In the genomic region with DNA sequence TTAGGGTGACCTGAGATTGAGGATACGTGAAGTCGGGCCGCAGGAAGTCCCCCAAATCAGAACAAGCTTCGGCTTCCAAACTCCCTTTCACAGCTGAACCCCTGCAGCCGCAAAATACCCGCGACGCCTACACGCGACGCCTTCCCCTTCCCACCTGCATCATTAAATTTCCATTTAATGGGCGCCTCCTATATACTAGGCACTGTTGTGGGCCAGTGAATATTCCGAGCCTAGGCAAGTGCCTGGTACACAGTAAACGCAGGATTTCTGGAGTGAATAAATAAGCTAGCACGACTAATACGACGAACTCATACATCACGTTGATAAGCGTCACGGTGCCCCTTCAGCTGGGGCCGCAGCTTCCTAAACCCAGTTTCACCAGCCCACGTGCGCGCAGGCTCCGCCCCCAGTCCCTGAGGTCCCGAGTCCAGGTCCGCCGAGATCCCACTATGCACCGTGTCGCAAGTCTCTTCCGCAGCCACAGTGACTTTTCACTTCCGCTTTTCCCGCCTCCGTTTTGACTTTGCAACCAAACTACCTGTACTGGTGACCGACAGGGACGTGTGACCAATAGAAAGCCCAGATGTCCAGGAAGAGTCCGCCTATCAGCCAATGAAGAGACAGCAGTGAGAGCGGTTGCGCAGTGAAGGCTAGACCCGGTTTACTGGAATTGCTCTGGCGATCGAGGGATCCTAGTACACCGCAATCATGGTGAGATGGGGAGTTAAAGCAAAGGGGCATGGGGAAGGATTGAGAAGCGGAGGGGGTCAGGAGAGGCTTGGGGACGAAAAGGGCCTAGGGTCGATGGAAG, we compare ENCODE assay signal across 8 cellular contexts. TPM values are rescaled to one million over a fixed set of nuclear protein-coding genes. Genes with fewer than 3 reads are reported as not detected.
DNase-seq lines count a peak whose midpoint lies in the region; ATAC-seq lines count a peak whose summit lies in the region.

A gene (plus strand): TSS at position 623 of the 811 bp plus-strand sequence. CDS start 86 bp downstream, at position 709.

- peak; percentile 80 for ATAC-seq in GM21360 (IDR thresholded peaks at IDR 0.05; ENCODE audit: unreplicated experiment)

- peak; percentile 94 for DNase-seq in COLO668 (lab: John Stamatoyannopoulos, UW; ENCODE audit: unreplicated experiment)
- DNase-seq in HT-29 (ENCODE audit: low spot score), result peak; percentile 100
- DNase-seq in NK-92 treated with Interleukin-12 subunit alpha and Interleukin-12 subunit beta, amount 100 ng/mL, for 24 hours (lab: John Stamatoyannopoulos, UW), result peak; percentile 96
- DNase-seq in activated CD8-positive, alpha-beta memory T cell treated with anti-CD3 and anti-CD28 coated beads for 24 hours, result peak; percentile 96
- peak; percentile 91 for DNase-seq in effector CD8-positive, alpha-beta T cell (lab: John Stamatoyannopoulos, UW)
- DNase-seq in lung microvascular endothelial cell (ENCODE audit: low read depth in 2 of 2), result peak; percentile 100
- peak; percentile 85 to 94 (median 92) for DNase-seq in stimulated activated CD4-positive, alpha-beta T cell treated with anti-CD3 and anti-CD28 coated beads, TNF-alpha, amount 100 ng/mL, for 4 hours (ENCODE audit: low read depth in 3 of 3)

RNA-seq across cellular contexts. Expression of the gene that starts here (rescaled TPM):
- total RNA-seq in HT-29 (2014; rRNA removed; shearing (Covaris generic)), result 828 and 837 TPM in 2 replicates
- 354 and 411 TPM in 2 replicates for total RNA-seq in lung microvascular endothelial cell

Comparison
In these comparisons a context has a peak if more than half of its experiments do, and no peak if none do; other contexts are left out.
1. Peak in every context shown above with its lines: DNase-seq and ATAC-seq.